Comparison of ENCODE assay signal across 1 cellular context in genomic region chr1:23615852-23616251, GRCh38.
TF ChIP-seq lines count a peak whose summit lies in the region.

No MANE protein-coding gene starts in this region.

TF ChIP-seq in K562, 482 proteins besides CTCF, POLR2A, EP300 and RAD21:
- TF ChIP-seq DDX20 (tag; IDR thresholded peaks at IDR 0.05; ENCODE audit: low read depth): no peak
- peak; percentile 92 for TF ChIP-seq ZNF24 (IDR thresholded peaks at IDR 0.05)
- TF ChIP-seq MYC (IDR thresholded peaks at IDR 0.05; ENCODE audit: low read depth, low read length): 0 out of 2 replicates have a peak, but pooled peaks have one; percentile 1
- TF ChIP-seq MYC (CRISPR knock-in tag; IDR thresholded peaks at IDR 0.05; ENCODE audit: borderline replicate concordance, low read depth): no peak
- TF ChIP-seq MXI1 (IDR thresholded peaks at IDR 0.05; ENCODE audit: low read depth, low read length): no peak
- no peak for TF ChIP-seq KDM1A (IDR thresholded peaks at IDR 0.05)
TF ChIP-seq in K562: peak in this region for 2.
